Comparison of ENCODE assay signal across 8 cellular contexts in the genomic region with DNA sequence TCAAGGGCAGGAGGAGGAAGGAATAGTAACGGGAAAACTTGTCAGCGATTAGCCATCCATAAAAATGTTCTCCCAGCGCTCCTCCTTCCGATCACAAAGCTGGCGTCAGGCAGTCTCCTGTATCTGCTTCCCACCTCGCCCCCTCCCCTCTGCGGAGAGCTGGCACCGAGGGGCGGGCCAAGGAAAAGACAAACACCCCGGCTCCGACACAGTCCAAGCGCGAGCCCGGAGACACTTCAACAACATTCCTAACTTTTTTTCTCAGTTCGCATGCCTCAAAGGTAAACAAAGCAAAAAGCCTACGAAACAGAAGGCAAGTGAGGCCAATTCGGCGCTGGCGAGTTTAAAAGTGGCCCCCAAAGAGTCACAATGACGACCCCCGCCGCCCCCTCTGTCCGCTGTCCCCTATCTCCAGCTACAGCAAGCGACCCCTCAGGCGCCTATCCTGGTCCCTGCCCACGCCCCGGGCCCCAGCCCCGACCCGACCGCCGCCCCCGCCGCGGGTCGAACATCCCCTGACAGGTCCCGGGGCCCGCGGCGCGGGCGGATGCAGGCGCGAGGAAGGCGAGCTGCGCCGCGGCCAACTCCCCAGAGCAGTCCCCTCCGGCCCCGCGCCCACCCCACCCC. TPM values are rescaled to one million over a fixed set of nuclear protein-coding genes. Genes with fewer than 3 reads are reported as not detected.
A peak's percentile ranks its signal among the peaks of the same experiment; 100 is the strongest.
DNase-seq lines count a peak whose midpoint lies in the region; ATAC-seq and TF ChIP-seq lines count a peak whose summit lies in the region.

No MANE protein-coding gene starts in this region.

- peak overlapping the region; percentile 1 for H3K9ac ChIP-seq in endodermal cell (ENCODE audit: extremely low read depth, low read length, poor library complexity, severe bottlenecking)

- DNase-seq in GM12864 (ENCODE audit: low read depth) = no peak
- peak; percentile 22 for DNase-seq in RWPE1 (ENCODE audit: low spot score)
- DNase-seq in endodermal cell = peak; percentile 79
- DNase-seq in midbrain (lab: John Stamatoyannopoulos, UW) = peak; percentile 37
- DNase-seq in vagina (ENCODE audit: extremely low spot score in 2 of 2) = no peak

- H3K9me3 ChIP-seq in endodermal cell (ENCODE audit: control insufficient read depth, low read length) (no peaks in the 10 kb centered on the region), vagina (no peaks in the 10 kb centered on the region)

- H3K36me3 ChIP-seq in endodermal cell (ENCODE audit: control insufficient read depth, insufficient read depth, low read length) (no peaks in the 10 kb centered on the region), vagina (no peaks in the 10 kb centered on the region)

- peak overlapping the region; percentile 22; the same call in 1 of the 2 replicates for H3K4me3 ChIP-seq in GM12864 (ENCODE audit: low read depth, low read length)
- peak overlapping the region; percentile 80 for H3K4me3 ChIP-seq in endodermal cell (ENCODE audit: low read length)
- H3K4me3 ChIP-seq in vagina = peak overlapping the region; percentile 68 to 80

- H3K36me3 Mint-ChIP-seq in endodermal cell (ENCODE audit: low read depth) = no peaks in the 10 kb centered on the region

- POLR2A ChIA-PET in RWPE1 (lab: Yijun Ruan, JAX; ENCODE audit: low non-redundant PET) = no interaction called here

- CTCF ChIA-PET in RWPE1 (lab: Yijun Ruan, JAX) = no interaction called here

- intact Hi-C loops in vagina (cut with DNase I) = no loop called here

- H3K4me3 Mint-ChIP-seq in endodermal cell = peak overlapping the region; percentile 80

- H3K4me1 ChIP-seq in endodermal cell (ENCODE audit: control insufficient read depth, insufficient read depth, low read length) (peaks cover 3% of the 10 kb centered on the region), vagina (no peaks in the 10 kb centered on the region)

- H3K27ac ChIP-seq in RWPE1 = no peak overlapping the region
- peak overlapping the region; percentile 3 for H3K27ac ChIP-seq in endodermal cell (ENCODE audit: low read depth, low read length)
- peak overlapping the region; percentile 82 for H3K27ac ChIP-seq in vagina

- TF ChIP-seq CTCF in GM12864 (IDR thresholded peaks at IDR 0.05; ENCODE audit: low read depth, low read length, missing control alignments) (no peak), RWPE1 (conservative IDR thresholded peaks at IDR 0.05; ENCODE audit: low read depth) (no peak), endodermal cell (conservative IDR thresholded peaks at IDR 0.05) (no peak), vagina (IDR thresholded peaks at IDR 0.05) (no peak)

- H3K27ac Mint-ChIP-seq in endodermal cell = peak overlapping the region; percentile 89

- H3K27me3 Mint-ChIP-seq in endodermal cell (ENCODE audit: insufficient read depth) = peaks cover 28% of the 10 kb centered on the region

- no peaks in the 10 kb centered on the region for H3K9me3 Mint-ChIP-seq in endodermal cell

- H3K27me3 ChIP-seq in endodermal cell (ENCODE audit: control insufficient read depth, insufficient read depth, low read length, poor library complexity, severe bottlenecking) (peaks cover 21% of the 10 kb centered on the region), vagina (no peaks in the 10 kb centered on the region)

- WGBS in endodermal cell (ENCODE audit: insufficient coverage in 1 of 2, insufficient read length in 1 of 2), 2 experiments = 0% methylated on average over 13 to 49 of the region's 50 CpGs

- no peak for TF ChIP-seq POLR2A in vagina (IDR thresholded peaks at IDR 0.05)

- ATAC-seq in HG03066 (IDR thresholded peaks at IDR 0.05; ENCODE audit: low read depth, unreplicated experiment) = peak; percentile 6
- ATAC-seq in HG03565 (IDR thresholded peaks at IDR 0.05; ENCODE audit: unreplicated experiment) = no peak
- ATAC-seq in GM18861 (IDR thresholded peaks at IDR 0.05; ENCODE audit: unreplicated experiment) = no peak

- H3K4me1 Mint-ChIP-seq in endodermal cell = peaks cover 32% of the 10 kb centered on the region

RNA-seq across cellular contexts. Expression of a gene that starts 0.7 kb away (rescaled TPM):
- 10 to 100 TPM in 1 of 2 donors, 1 to 10 TPM in 1; 9.0 to 13.3 TPM for total RNA-seq in endodermal cell
- polyA plus RNA-seq in endodermal cell (2013, experiment 1 of 2) = 7.4 TPM
- polyA plus RNA-seq in endodermal cell (2013, experiment 2 of 2) = 8.0 TPM
- 13.5 TPM for total RNA-seq in vagina

Comparison
In these comparisons a context has a peak if more than half of its experiments do, and no peak if none do; other contexts are left out.
1. DNase-seq: peak in RWPE1 (single experiment), endodermal cell (single experiment) and midbrain (single experiment); none in GM12864 (single experiment) and vagina (0 of 2).
2. H3K4me3 ChIP-seq: peak in every context shown above with its lines; median percentile 80 in endodermal cell; 74 in vagina; 22 in GM12864.